In the genomic region with DNA sequence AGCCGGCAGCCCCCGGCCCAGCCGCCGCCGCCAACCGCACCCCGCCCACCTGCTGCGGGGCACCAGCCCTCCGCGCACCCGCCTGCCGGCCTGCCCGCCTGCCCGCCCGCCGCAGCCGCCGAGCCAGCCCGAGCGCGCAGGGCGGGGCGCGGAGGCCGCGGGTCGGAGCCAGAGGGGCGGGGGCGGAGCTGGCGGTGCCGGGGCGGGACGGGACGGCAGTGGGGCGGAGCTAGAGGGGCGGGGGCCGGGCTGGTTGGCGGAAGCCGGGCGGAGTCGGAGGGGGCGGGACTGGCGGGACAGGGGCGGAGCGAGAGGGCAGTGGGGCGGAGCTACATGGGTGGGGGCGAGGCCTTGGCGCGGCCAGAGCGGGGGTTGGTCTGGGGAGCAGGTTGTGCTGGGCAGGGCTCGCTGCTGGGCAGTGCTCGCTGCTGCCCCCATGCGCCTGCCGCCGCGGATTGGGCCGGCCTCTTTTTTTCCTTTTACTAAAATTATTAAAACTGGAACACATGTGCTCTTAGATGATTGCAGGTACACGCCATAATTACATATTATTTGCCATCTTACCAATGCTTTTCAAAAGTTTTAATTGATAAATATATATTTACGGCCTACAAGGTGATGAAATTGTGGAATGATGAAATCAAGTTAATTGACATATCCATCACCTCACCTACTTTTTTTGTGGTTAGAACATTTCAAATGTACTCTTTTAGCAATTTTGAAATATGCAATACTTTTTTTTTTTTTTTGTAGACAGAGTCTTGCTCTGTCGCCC, we compare ENCODE assay signal across 8 cellular contexts. TPM values are rescaled to one million over a fixed set of nuclear protein-coding genes. Genes with fewer than 3 reads are reported as not detected.
A peak's percentile ranks its signal among the peaks of the same experiment; 100 is the strongest.
DNase-seq lines count a peak whose midpoint lies in the region; ATAC-seq and TF ChIP-seq lines count a peak whose summit lies in the region.

A gene (minus strand): TSS at position 140 of the 775 bp plus-strand sequence. CDS start 177 bp downstream, outside the sequence.

- H3K9ac ChIP-seq in DND-41 (ENCODE audit: low read depth, low read length) (peak within 1 kb of the TSS; percentile 88), Karpas-422 (ENCODE audit: low read length) (peak within 1 kb of the TSS; percentile 81)

- no peaks in the 10 kb centered on the region for H3K9me2 ChIP-seq in Karpas-422 (replicated peaks; ENCODE audit: insufficient read depth, low read length)

- peak within 1 kb of the TSS; percentile 93 for H3K4me3 Mint-ChIP-seq in activated T-helper 17 cell treated with anti-CD3 and anti-CD28 coated beads, Interleukin-2, amount 50 U/mL, for 72 hours
- peak within 1 kb of the TSS; percentile 89 for H3K4me3 Mint-ChIP-seq in natural killer cell treated with Interleukin-12 subunit alpha and Interleukin-12 subunit beta and Interleukin-15 and Interleukin-18, amount 100 ng/mL, for 72 hours

- ATAC-seq in DND-41 (ENCODE audit: insufficient read depth, low read depth) = peak; percentile 78
- ATAC-seq in GM21786 (IDR thresholded peaks at IDR 0.05; ENCODE audit: unreplicated experiment) = peak; percentile 73
- ATAC-seq in activated T-helper 17 cell treated with anti-CD3 and anti-CD28 coated beads, Interleukin-2, amount 50 U/mL, for 72 hours (replicated peaks) = peak; percentile 93
- ATAC-seq in natural killer cell treated with Interleukin-12 subunit alpha and Interleukin-12 subunit beta and Interleukin-15 and Interleukin-18, amount 100 ng/mL, for 72 hours = peak; percentile 96 to 98

- no peaks in the 10 kb centered on the region for H3K9me3 ChIP-seq in DND-41 (ENCODE audit: insufficient read depth, low read length, severe bottlenecking)
- no peaks in the 10 kb centered on the region for H3K9me3 ChIP-seq in Karpas-422 (ENCODE audit: low read length)

- peaks cover 3% of the 10 kb centered on the region; the same call in 1 of the 2 replicates for H3K36me3 ChIP-seq in DND-41 (ENCODE audit: insufficient read depth, low read length)
- no peaks in the 10 kb centered on the region for H3K36me3 ChIP-seq in Karpas-422 (ENCODE audit: insufficient read depth, low read length)

- H2AFZ ChIP-seq in DND-41 (ENCODE audit: low read depth, low read length) (peak within 1 kb of the TSS; percentile 75), Karpas-422 (ENCODE audit: low read length) (0 out of 2 replicates have a peak within 1 kb of the TSS, but pooled peaks have one; percentile 23)

- no peaks in the 10 kb centered on the region for H3K36me3 Mint-ChIP-seq in activated T-helper 17 cell treated with anti-CD3 and anti-CD28 coated beads, Interleukin-2, amount 50 U/mL, for 72 hours (ENCODE audit: low read depth)
- H3K36me3 Mint-ChIP-seq in natural killer cell treated with Interleukin-12 subunit alpha and Interleukin-12 subunit beta and Interleukin-15 and Interleukin-18, amount 100 ng/mL, for 72 hours = no peaks in the 10 kb centered on the region

- H3K79me2 ChIP-seq in DND-41 (ENCODE audit: insufficient read depth, low read length) (peaks cover 36% of the 10 kb centered on the region), Karpas-422 (ENCODE audit: low read length) (peaks cover 41% of the 10 kb centered on the region)

- no peaks in the 10 kb centered on the region for H3K27me3 Mint-ChIP-seq in activated T-helper 17 cell treated with anti-CD3 and anti-CD28 coated beads, Interleukin-2, amount 50 U/mL, for 72 hours
- no peaks in the 10 kb centered on the region for H3K27me3 Mint-ChIP-seq in natural killer cell treated with Interleukin-12 subunit alpha and Interleukin-12 subunit beta and Interleukin-15 and Interleukin-18, amount 100 ng/mL, for 72 hours

- H3K27ac Mint-ChIP-seq in activated T-helper 17 cell treated with anti-CD3 and anti-CD28 coated beads, Interleukin-2, amount 50 U/mL, for 72 hours = peak within 1 kb of the TSS; percentile 87
- peak within 1 kb of the TSS; percentile 57 to 59 for H3K27ac Mint-ChIP-seq in natural killer cell treated with Interleukin-12 subunit alpha and Interleukin-12 subunit beta and Interleukin-15 and Interleukin-18, amount 100 ng/mL, for 72 hours

- peak; percentile 87 for DNase-seq in DND-41
- DNase-seq in Karpas-422 = peak; percentile 96
- DNase-seq in RPMI7951 (ENCODE audit: low read depth) = peak; percentile 81
- DNase-seq in fibroblast of mammary gland (ENCODE audit: low read depth) = peak; percentile 93
- peak; percentile 96 for DNase-seq in natural killer cell treated with Interleukin-12 subunit alpha and Interleukin-12 subunit beta and Interleukin-15 and Interleukin-18, amount 100 ng/mL, for 72 hours (ENCODE audit: low spot score)
- DNase-seq in stimulated activated naive CD4-positive, alpha-beta T cell treated with Interleukin-2 at 50 U/mL for 16 hours (lab: John Stamatoyannopoulos, UW) = peak; percentile 87

- H3K4me1 Mint-ChIP-seq in activated T-helper 17 cell treated with anti-CD3 and anti-CD28 coated beads, Interleukin-2, amount 50 U/mL, for 72 hours = peaks cover 9% of the 10 kb centered on the region
- H3K4me1 Mint-ChIP-seq in natural killer cell treated with Interleukin-12 subunit alpha and Interleukin-12 subunit beta and Interleukin-15 and Interleukin-18, amount 100 ng/mL, for 72 hours (ENCODE audit: low read depth in 2 of 2) = peaks cover 6 to 8% of the 10 kb centered on the region in 2 donors

- H3K4me1 ChIP-seq in DND-41 (ENCODE audit: insufficient read depth, low read length) (peaks cover 29% of the 10 kb centered on the region), Karpas-422 (ENCODE audit: low read length) (peaks cover 21% of the 10 kb centered on the region)

- H3K9me3 Mint-ChIP-seq in activated T-helper 17 cell treated with anti-CD3 and anti-CD28 coated beads, Interleukin-2, amount 50 U/mL, for 72 hours = no peaks in the 10 kb centered on the region
- H3K9me3 Mint-ChIP-seq in natural killer cell treated with Interleukin-12 subunit alpha and Interleukin-12 subunit beta and Interleukin-15 and Interleukin-18, amount 100 ng/mL, for 72 hours = no peaks in the 10 kb centered on the region

- H3K27me3 ChIP-seq in DND-41 (ENCODE audit: insufficient read depth, low read length, poor library complexity) = no peaks in the 10 kb centered on the region
- H3K27me3 ChIP-seq in Karpas-422 (ENCODE audit: low read length) = no peaks in the 10 kb centered on the region

- H3K27ac ChIP-seq in DND-41 (ENCODE audit: low read length) = peak within 1 kb of the TSS; percentile 81
- peak within 1 kb of the TSS; percentile 49 for H3K27ac ChIP-seq in Karpas-422 (ENCODE audit: low read length)

- H3K4me2 ChIP-seq in DND-41 (ENCODE audit: insufficient read depth, low read length) (peak within 1 kb of the TSS; percentile 91), Karpas-422 (ENCODE audit: low read depth, low read length, poor library complexity, severe bottlenecking) (peak within 1 kb of the TSS; percentile 90)

- H3K4me3 ChIP-seq in DND-41 (ENCODE audit: low read depth in 1 of 2, low read length in 2 of 2) (peak within 1 kb of the TSS; percentile 63 to 98; a peak in 3 of 4 replicates), Karpas-422 (ENCODE audit: low read length) (peak within 1 kb of the TSS; percentile 94), fibroblast of mammary gland (ENCODE audit: control insufficient read depth, low read depth, low read length) (peak within 1 kb of the TSS; percentile 68)

- H4K20me1 ChIP-seq in DND-41 (ENCODE audit: insufficient read depth, low read length) = peaks cover 26% of the 10 kb centered on the region
- peaks cover 8% of the 10 kb centered on the region; the same call in 1 of the 2 replicates for H4K20me1 ChIP-seq in Karpas-422 (ENCODE audit: insufficient read depth, low read depth, low read length)

- TF ChIP-seq CTCF in DND-41 (IDR thresholded peaks at IDR 0.05; ENCODE audit: borderline replicate concordance, extremely low read depth, low read length, poor library complexity, severe bottlenecking) = peak; percentile 31
- TF ChIP-seq CTCF in fibroblast of mammary gland (conservative IDR thresholded peaks at IDR 0.05; ENCODE audit: control insufficient read depth, insufficient read depth, low read depth, low read length) = peak; percentile 70

RNA-seq across cellular contexts. Expression of the gene that starts here (rescaled TPM):
- 42.1 and 76.3 TPM in 2 replicates for total RNA-seq in Karpas-422 (2014; rRNA removed; shearing (Covaris generic); ENCODE audit: low replicate concordance)
- 25.2 and 28.2 TPM in 2 replicates for total RNA-seq in RPMI7951 (2014; rRNA removed; shearing (Covaris generic))
- 10 to 100 TPM; 57.7 to 76.0 TPM for total RNA-seq in activated T-helper 17 cell treated with anti-CD3 and anti-CD28 coated beads, Interleukin-2, amount 50 U/mL, for 72 hours
- 10 to 100 TPM; 57.8 to 99.0 TPM for total RNA-seq in natural killer cell treated with Interleukin-12 subunit alpha and Interleukin-12 subunit beta and Interleukin-15 and Interleukin-18, amount 100 ng/mL, for 72 hours

Comparison
In these comparisons a context has a peak if more than half of its experiments do, and no peak if none do; other contexts are left out.
1. Peak in every context shown above with its lines: DNase-seq, ATAC-seq, H3K4me3 ChIP-seq and H3K27ac ChIP-seq.